Comparison of ENCODE assay signal across 8 cellular contexts in the genomic region with DNA sequence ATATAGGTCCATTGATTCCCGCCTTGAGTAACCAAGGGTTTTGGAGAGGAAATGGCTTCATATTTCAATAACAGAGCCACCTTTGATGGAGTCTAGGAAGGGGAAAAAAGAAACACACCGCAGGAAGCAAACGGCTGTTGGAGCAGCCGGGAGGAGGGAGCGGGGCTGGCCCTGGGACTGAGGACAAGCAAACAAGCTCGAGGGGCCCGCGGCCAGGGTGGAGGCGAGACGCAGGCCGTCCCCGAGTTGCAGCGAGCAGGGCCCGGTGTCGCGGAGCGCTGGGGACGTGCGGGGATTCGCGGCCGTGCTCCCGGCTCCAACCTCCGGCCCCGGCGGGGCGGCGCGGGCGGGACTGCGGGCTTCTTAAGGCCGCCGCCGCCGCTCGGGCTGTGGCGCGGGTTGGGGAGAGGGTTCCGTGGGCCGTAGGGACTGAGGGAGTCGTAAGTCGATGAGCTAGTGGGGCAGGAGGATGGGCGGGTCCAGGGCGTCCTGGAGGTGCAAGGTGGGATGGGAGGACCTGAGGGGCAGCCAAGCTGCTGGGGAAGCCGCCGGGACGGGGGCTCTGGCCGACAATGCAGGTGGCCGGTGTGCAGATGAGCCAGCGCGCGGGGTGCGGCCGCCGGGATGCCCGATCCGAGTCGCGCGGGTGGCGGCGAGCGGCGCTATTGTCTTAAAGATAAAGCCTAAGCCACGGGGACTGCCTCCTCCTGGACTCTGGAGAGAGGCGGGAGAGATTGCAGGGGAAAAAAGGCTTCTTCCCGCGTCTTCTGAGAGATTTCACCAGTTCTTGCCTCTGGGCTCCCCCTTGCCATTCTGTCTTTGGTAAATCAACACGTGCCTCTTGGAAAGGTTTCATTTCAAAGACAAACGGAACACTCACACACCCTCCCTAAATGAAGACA. TPM values are rescaled to one million over a fixed set of nuclear protein-coding genes. Genes with fewer than 3 reads are reported as not detected.
DNase-seq lines count a peak whose midpoint lies in the region; ATAC-seq, FAIRE-seq and TF ChIP-seq lines count a peak whose summit lies in the region.

No MANE protein-coding gene starts in this region.

- peak overlapping the region in 1 of 3 donors; percentile 10 for H3K9ac ChIP-seq in skeletal muscle tissue (ENCODE audit: low read depth in 1 of 3, low read length in 3 of 3)

- TF ChIP-seq POLR2A in GM12891 (IDR thresholded peaks at IDR 0.05; ENCODE audit: low read depth, low read length) (no peak), breast epithelium (IDR thresholded peaks at IDR 0.05) (no peak)

- FAIRE-seq in GM12891 (lab: Jason Lieb, UNC) = peak; percentile 52

- peak; percentile 77 for DNase-seq in AG08396 (ENCODE audit: low spot score)
- peak; percentile 49 for DNase-seq in GM12891 (ENCODE audit: insufficient read length, low spot score)
- DNase-seq in NCI-H774 (lab: John Stamatoyannopoulos, UW) = peak; percentile 71
- no peak for DNase-seq in breast epithelium (ENCODE audit: low spot score in 2 of 2)
- DNase-seq in iPS-NIHi7 (ENCODE audit: extremely low spot score) = peak; percentile 72
- no peak for DNase-seq in NCI-H1092 treated with DMSO at 0.1 percent for 48 hours (lab: John Stamatoyannopoulos, UW)

- H3K27me3 ChIP-seq in breast epithelium (no peaks in the 10 kb centered on the region), skeletal muscle tissue (ENCODE audit: control insufficient read depth in 3 of 3, insufficient read depth in 3 of 3, low read length in 3 of 3) (peaks cover 28 to 34% (median 31%) of the 10 kb centered on the region in 3 donors)

- H3K4me1 ChIP-seq in breast epithelium (no peaks in the 10 kb centered on the region), skeletal muscle tissue (ENCODE audit: control insufficient read depth in 3 of 3, insufficient read depth in 3 of 3, low read length in 3 of 3) (peaks cover 2 to 7% (median 6%) of the 10 kb centered on the region in 3 donors)

- ATAC-seq in HG03135 (IDR thresholded peaks at IDR 0.05; ENCODE audit: unreplicated experiment) = peak; percentile 60

- no peak for TF ChIP-seq CTCF in breast epithelium (IDR thresholded peaks at IDR 0.05)

- no peaks in the 10 kb centered on the region for H3K36me3 ChIP-seq in breast epithelium
- no peaks in the 10 kb centered on the region for H3K36me3 ChIP-seq in skeletal muscle tissue (ENCODE audit: control insufficient read depth in 3 of 3, insufficient read depth in 3 of 3, low read length in 3 of 3)

- H3K27ac ChIP-seq in breast epithelium = no peak overlapping the region
- no peak overlapping the region for H3K27ac ChIP-seq in skeletal muscle tissue (ENCODE audit: low read depth, low read length)

- peak overlapping the region; percentile 44 to 60 (median 54) for H3K4me3 ChIP-seq in breast epithelium
- peak overlapping the region; percentile 49 to 57 (median 49) for H3K4me3 ChIP-seq in skeletal muscle tissue (ENCODE audit: low read length in 3 of 3)

- H3K9me3 ChIP-seq in breast epithelium (no peaks in the 10 kb centered on the region), skeletal muscle tissue (ENCODE audit: control insufficient read depth in 3 of 3, low read length in 3 of 3) (no peaks in the 10 kb centered on the region)

- intact Hi-C loops in breast epithelium (cut with DNase I; ENCODE audit: low total_unique reads) = no loop called here

TF ChIP-seq in GM12891, 5 proteins besides CTCF, POLR2A, EP300 and RAD21:
- TF ChIP-seq TAF1 (IDR thresholded peaks at IDR 0.05; ENCODE audit: low read depth, low read length) (no peak), SPI1 (IDR thresholded peaks at IDR 0.05; ENCODE audit: low read depth, low read length) (no peak), PAX5 (IDR thresholded peaks at IDR 0.05; ENCODE audit: insufficient read depth, low read length, severe bottlenecking) (no peak), POLR2AphosphoS5 (IDR thresholded peaks at IDR 0.05; ENCODE audit: low read depth, low read length) (no peak), POU2F2 (IDR thresholded peaks at IDR 0.05; ENCODE audit: low read depth, low read length) (no peak)

RNA-seq across cellular contexts. Expression of gene HAPLN1, which starts 1.5 kb away (rescaled TPM):
- polyA plus RNA-seq in GM12891 (2012; ENCODE audit: low read depth, missing spikeins) = not detected
- total RNA-seq in breast epithelium (not detected), skeletal muscle tissue (1.6 TPM)

Comparison
In these comparisons a context has a peak if more than half of its experiments do, and no peak if none do; other contexts are left out.
1. DNase-seq: peak in AG08396 (single experiment), GM12891 (single experiment), NCI-H774 (single experiment) and iPS-NIHi7 (single experiment); none in breast epithelium (0 of 2) and NCI-H1092 treated with DMSO at 0.1 percent for 48 hours (single experiment).